8 cellular contexts compared by ENCODE assay signal in genomic region chr5:40834391-40834848, GRCh38. TPM values are rescaled to one million over a fixed set of nuclear protein-coding genes. Genes with fewer than 3 reads are reported as not detected.
A peak's percentile ranks its signal among the peaks of the same experiment; 100 is the strongest.
DNase-seq lines count a peak whose midpoint lies in the region; ATAC-seq and TF ChIP-seq lines count a peak whose summit lies in the region.

No MANE protein-coding gene starts in this region.

- no peak for DNase-seq in A673 (ENCODE audit: low spot score)
- DNase-seq in activated B cell treated with CpG ODN at 0.5 μM for 24 hours: no peak
- peak; percentile 21 for DNase-seq in effector CD8-positive, alpha-beta T cell (lab: John Stamatoyannopoulos, UW)
- peak; percentile 51 for DNase-seq in natural killer cell
- DNase-seq in NCI-H2107 (lab: John Stamatoyannopoulos, UW): no peak

- H3K27me3 Mint-ChIP-seq in activated B cell treated with CpG ODN at 0.5 μM for 24 hours (no peaks in the 10 kb centered on the region), natural killer cell (ENCODE audit: low read depth in 2 of 2) (no peaks in the 10 kb centered on the region)

- intact Hi-C loops in A673 (cut with micrococcal nuclease; ENCODE audit: unreplicated experiment) (no loop called here), activated B cell treated with CpG ODN at 0.5 μM for 24 hours (cut with micrococcal nuclease) (loop anchor here (2.0 kb wide), 1 partner anchor 1760 kb away; the partner anchor contains the start of gene RICTOR), natural killer cell (cut with micrococcal nuclease) (loop anchor here (1.0 to 10.0 kb wide), 2 partner anchors 36 to 150 kb away; partner anchors contain the start of gene PRKAA1)

- H3K27ac Mint-ChIP-seq in activated B cell treated with CpG ODN at 0.5 μM for 24 hours (peak overlapping the region; percentile 99), natural killer cell (peak overlapping the region; percentile 96 to 99)

- peak overlapping the region; percentile 100 for H3K4me3 Mint-ChIP-seq in activated B cell treated with CpG ODN at 0.5 μM for 24 hours
- H3K4me3 Mint-ChIP-seq in natural killer cell: peak overlapping the region; percentile 97

- H3K36me3 ChIP-seq in A673 (ENCODE audit: insufficient read depth, low read length, poor library complexity, severe bottlenecking): peaks cover 52% of the 10 kb centered on the region

- CTCF ChIA-PET in A673 (lab: Charles Lee) (no interaction called here), activated B cell treated with CpG ODN at 0.5 μM for 24 hours (lab: Charles Lee) (no interaction called here)

- no peaks in the 10 kb centered on the region for H3K27me3 ChIP-seq in A673 (replicated peaks; ENCODE audit: insufficient read depth, low read depth, low read length, poor library complexity)

- ATAC-seq in HG03066 (IDR thresholded peaks at IDR 0.05; ENCODE audit: low read depth, unreplicated experiment) (peak; percentile 4), activated B cell treated with CpG ODN at 0.5 μM for 24 hours (ENCODE audit: low read depth) (no peak), natural killer cell (peak; percentile 37 to 53 (median 48)), GM21576 (IDR thresholded peaks at IDR 0.05; ENCODE audit: unreplicated experiment) (no peak), GM21515 (IDR thresholded peaks at IDR 0.05; ENCODE audit: unreplicated experiment) (no peak)

- H3K9me3 Mint-ChIP-seq in activated B cell treated with CpG ODN at 0.5 μM for 24 hours: no peaks in the 10 kb centered on the region
- no peaks in the 10 kb centered on the region for H3K9me3 Mint-ChIP-seq in natural killer cell

- H3K36me3 Mint-ChIP-seq in activated B cell treated with CpG ODN at 0.5 μM for 24 hours (ENCODE audit: low read depth) (peaks cover 57% of the 10 kb centered on the region), natural killer cell (peaks cover 25% of the 10 kb centered on the region)

- TF ChIP-seq CTCF in A673 (conservative IDR thresholded peaks at IDR 0.05; ENCODE audit: low read depth, low read length): no peak
- no peak for TF ChIP-seq CTCF in activated B cell treated with CpG ODN at 0.5 μM for 24 hours (IDR thresholded peaks at IDR 0.05)
- no peak for TF ChIP-seq CTCF in natural killer cell (IDR thresholded peaks at IDR 0.05)

- peak overlapping the region; percentile 63 for H3K4me3 ChIP-seq in A673 (ENCODE audit: low read depth, low read length, poor library complexity, severe bottlenecking)

- H3K4me1 Mint-ChIP-seq in activated B cell treated with CpG ODN at 0.5 μM for 24 hours (peaks cover 49% of the 10 kb centered on the region), natural killer cell (peaks cover 51 to 56% of the 10 kb centered on the region in 2 donors)

- H3K9me3 ChIP-seq in A673 (ENCODE audit: low read depth, low read length, poor library complexity, severe bottlenecking): no peaks in the 10 kb centered on the region

- H3K4me1 ChIP-seq in A673 (ENCODE audit: insufficient read depth, low read length, poor library complexity, severe bottlenecking): peaks cover 24% of the 10 kb centered on the region

- POLR2A ChIA-PET in A673 (lab: Charles Lee; ENCODE audit: low non-redundant PET) (interaction anchor here (0.6 kb wide), 1 partner anchor 550 kb away, joined by 4 read pairs; no protein-coding TSS in a partner anchor), activated B cell treated with CpG ODN at 0.5 μM for 24 hours (lab: Charles Lee) (interaction anchor here (0.6 to 1.8 kb wide), 10 partner anchors 11 to 1070 kb away, joined by 3 to 11 read pairs (median 4); partner anchors contain the start of genes PTGER4, RIMOC1 and TTC33)

- peak overlapping the region; percentile 86 for H3K27ac ChIP-seq in A673 (ENCODE audit: low read depth, low read length, poor library complexity, severe bottlenecking)

- BruUV-seq in A673 (replicated peaks; lab: Mats Ljungman, UMichigan): TSS peak; percentile 59

RNA-seq across cellular contexts. Expression of gene RPL37, which starts 0.6 kb away (rescaled TPM):
- 1,502 and 1,533 TPM in 2 replicates for total RNA-seq in A673 (2021)
- total RNA-seq in activated B cell treated with CpG ODN at 0.5 μM for 24 hours: 2,223 and 2,547 TPM in 2 replicates
- total RNA-seq in natural killer cell: 1,000 to 10,000 TPM in 2 of 3 donors, 100 to 1,000 TPM in 1; 961 to 1,288 (median 1,179) TPM

RNA-seq across cellular contexts. Expression of gene CARD6, which starts 6.7 kb away (rescaled TPM):
- total RNA-seq in A673 (2021) (7.1 and 8.9 TPM in 2 replicates), activated B cell treated with CpG ODN at 0.5 μM for 24 hours (3.7 and 4.3 TPM in 2 replicates), natural killer cell (1 to 10 TPM; 3.4 to 5.2 (median 3.9) TPM)

RNA-seq across cellular contexts. Expression of gene PRKAA1, which starts 36.2 kb away (rescaled TPM):
- total RNA-seq in A673 (2021) (114 TPM in 2 replicates), activated B cell treated with CpG ODN at 0.5 μM for 24 hours (61.9 and 69.4 TPM in 2 replicates), natural killer cell (100 to 1,000 TPM; 120 to 165 (median 122) TPM)

Comparison
In these comparisons a context has a peak if more than half of its experiments do, and no peak if none do; other contexts are left out.
1. DNase-seq: peak in effector CD8-positive, alpha-beta T cell (single experiment) and natural killer cell (single experiment); none in A673 (single experiment), activated B cell treated with CpG ODN at 0.5 μM for 24 hours (single experiment) and NCI-H2107 (single experiment).
2. ATAC-seq: peak in HG03066 (single experiment) and natural killer cell (3 of 3); none in activated B cell treated with CpG ODN at 0.5 μM for 24 hours (single experiment), GM21576 (single experiment) and GM21515 (single experiment).